Comparison of ENCODE assay signal across 16 cellular contexts in the genomic region with DNA sequence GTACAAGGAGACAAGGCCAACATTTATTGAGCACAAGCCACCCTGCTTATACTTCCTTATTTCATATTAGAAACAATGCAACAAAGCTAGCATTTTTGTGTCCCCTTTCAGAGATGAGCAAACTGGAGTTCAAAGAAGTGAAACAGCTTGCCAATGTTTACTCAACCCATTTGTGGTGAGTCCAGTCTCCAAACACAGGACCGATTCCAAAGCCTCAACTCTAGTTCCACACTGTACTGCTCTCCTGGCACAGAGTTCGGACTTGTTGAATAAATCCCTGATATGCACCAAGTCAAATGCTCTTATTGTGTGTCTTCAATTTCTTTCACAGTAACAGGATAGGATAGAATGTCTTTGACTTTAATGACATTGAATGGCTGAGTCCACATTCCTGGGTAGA.
DNase-seq lines count a peak whose midpoint lies in the region; ATAC-seq and TF ChIP-seq lines count a peak whose summit lies in the region.
"Had no signal": no experiment of that assay in that cellular context is flagged by ENCODE, and none has a peak within 500 bp of the region (broad histone marks: within the 10 kb centered on the region; RNA-seq: fewer than 3 reads in every experiment).

No MANE protein-coding gene starts in this region.

- no peaks in the 10 kb centered on the region for H3K9me3 ChIP-seq in adipocyte (ENCODE audit: control insufficient read depth, low read length)
- no peaks in the 10 kb centered on the region for H3K9me3 ChIP-seq in left lung
- H3K9me3 ChIP-seq in transverse colon = no peaks in the 10 kb centered on the region

- in situ Hi-C loops in transverse colon (cut with MboI; ENCODE audit: low pct_ligation_motif_present in 1 of 4, low pct_unique_long_range_greater_than_20kb in 1 of 4, low sequenced_read_pairs in 3 of 4) = loop anchor here in 2 of 4 donors (25.0 kb wide), 2 partner anchors 412 to 488 kb away; no protein-coding TSS in a partner anchor

- no peak overlapping the region for H3K9ac ChIP-seq in adipocyte (ENCODE audit: low read length)

- H3K27me3 ChIP-seq in adipocyte (replicated peaks; ENCODE audit: control insufficient read depth, insufficient read depth, low read length) = no peaks in the 10 kb centered on the region
- no peaks in the 10 kb centered on the region for H3K27me3 ChIP-seq in left lung
- H3K27me3 ChIP-seq in transverse colon = no peaks in the 10 kb centered on the region

- ATAC-seq in left lung (peak; percentile 25), GM18861 (IDR thresholded peaks at IDR 0.05; ENCODE audit: unreplicated experiment) (no peak)
- ATAC-seq: K562 had no signal

- H3K4me1 ChIP-seq in adipocyte (ENCODE audit: control insufficient read depth, insufficient read depth, low read length) (peaks cover 8% of the 10 kb centered on the region), left lung (peaks cover 0 to under 1% of the 10 kb centered on the region in 2 donors), transverse colon (no peaks in the 10 kb centered on the region)

- H3K36me3 ChIP-seq in adipocyte (ENCODE audit: control insufficient read depth, insufficient read depth, low read length, severe bottlenecking) (no peaks in the 10 kb centered on the region), left lung (no peaks in the 10 kb centered on the region), transverse colon (no peaks in the 10 kb centered on the region)

- H3K27ac ChIP-seq in left lung (no peak overlapping the region), transverse colon (no peak overlapping the region)

- peak; percentile 9 for DNase-seq in NCI-H2029 treated with DMSO at 0.1 percent for 48 hours (lab: John Stamatoyannopoulos, UW)
- no peak for DNase-seq in NCI-H2029 (lab: John Stamatoyannopoulos, UW)
- peak; percentile 18 for DNase-seq in adipocyte (ENCODE audit: low read depth)
- DNase-seq in left lung = no peak
- peak; percentile 60 for DNase-seq in stromal cell of bone marrow (ENCODE audit: low read depth)
- DNase-seq in transverse colon = no peak
- DNase-seq in effector CD4-positive, alpha-beta T cell = no peak
- DNase-seq: 8988T, COR-L47, DMS153, NCI-H1092, NCI-H345, NCI-H526 treated with DMSO at 0.1 percent for 48 hours, RPMI8226 had no signal

- intact Hi-C loops in left lung (cut with DNase I) = no loop called here
- intact Hi-C loops in transverse colon (cut with DNase I; ENCODE audit: low total_unique reads) = no loop called here

- TF ChIP-seq CTCF in left lung (IDR thresholded peaks at IDR 0.05) = no peak
- TF ChIP-seq CTCF in transverse colon (IDR thresholded peaks at IDR 0.05) = no peak

- H3K4me3 ChIP-seq in adipocyte (ENCODE audit: low read length) (no peak overlapping the region), left lung (no peak overlapping the region), transverse colon (no peak overlapping the region)
- H3K4me3 ChIP-seq: K562 had no signal

- WGBS in transverse colon (ENCODE audit: low coverage in 1 of 2), 2 donors = 57% methylated on average over 2 of the region's 2 CpGs; no CpG with 5 or more reads in 1 of the 2 donors

- TF ChIP-seq POLR2A in transverse colon (IDR thresholded peaks at IDR 0.05) = no peak

- no peak for TF ChIP-seq EP300 in transverse colon (IDR thresholded peaks at IDR 0.05; ENCODE audit: low read depth)

Comparison
In these comparisons a context has a peak if more than half of its experiments do, and no peak if none do; other contexts are left out.
1. DNase-seq: peak in NCI-H2029 treated with DMSO at 0.1 percent for 48 hours (single experiment), adipocyte (single experiment) and stromal cell of bone marrow (single experiment); none in NCI-H2029 (single experiment), left lung (0 of 2), transverse colon (single experiment) and effector CD4-positive, alpha-beta T cell (single experiment).